11 cellular contexts compared by ENCODE assay signal in the genomic region with DNA sequence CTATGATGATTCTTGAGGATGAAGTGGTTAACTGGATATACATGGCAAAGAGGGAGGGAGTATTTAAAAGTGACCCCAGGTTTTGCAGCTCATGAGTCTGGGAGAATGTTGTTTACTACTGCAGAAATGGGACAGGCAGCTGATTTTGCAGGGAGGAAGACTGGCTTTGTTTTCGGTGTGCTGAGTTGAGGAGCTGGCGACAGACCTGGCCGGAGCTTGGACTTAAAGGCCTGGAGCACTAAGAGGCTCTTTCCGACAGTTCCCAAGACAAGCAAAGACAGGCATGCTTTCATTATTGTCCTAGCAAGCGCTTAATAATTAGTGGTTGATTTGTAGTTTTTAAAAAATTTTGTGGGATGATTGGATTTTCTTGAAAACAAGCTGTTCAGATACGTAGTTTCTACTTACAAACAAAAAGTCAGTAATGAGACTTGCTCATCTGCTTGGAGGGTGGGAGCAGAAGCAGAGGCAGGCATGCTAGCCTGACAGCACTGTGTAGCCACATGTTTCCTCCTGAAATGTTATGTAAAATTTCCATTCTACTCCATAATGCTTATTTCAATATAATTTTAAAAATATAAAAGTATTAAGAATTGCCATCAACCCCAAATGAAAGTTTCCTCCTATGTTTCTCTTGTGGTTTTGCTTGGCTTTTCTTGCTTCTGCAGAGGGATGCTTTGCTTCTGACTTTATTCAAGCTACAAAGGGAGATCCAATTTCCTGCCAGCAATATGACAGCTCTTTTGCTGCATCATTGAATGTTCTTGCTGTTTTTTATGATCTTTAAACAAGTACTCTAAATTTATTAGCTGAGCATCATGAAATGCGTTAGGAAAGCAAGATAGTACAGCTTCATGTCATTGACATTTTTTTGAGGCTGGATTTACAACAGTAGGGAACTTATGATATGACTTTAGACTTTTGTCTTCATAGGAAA.
DNase-seq lines count a peak whose midpoint lies in the region; ATAC-seq and TF ChIP-seq lines count a peak whose summit lies in the region.
"Had no signal": no experiment of that assay in that cellular context is flagged by ENCODE, and none has a peak within 500 bp of the region (broad histone marks: within the 10 kb centered on the region; RNA-seq: fewer than 3 reads in every experiment).

No MANE protein-coding gene starts in this region.

- H3K23me2 ChIP-seq in H9 (ENCODE audit: insufficient read length, low read depth, low read length, poor library complexity, severe bottlenecking) = no peaks in the 10 kb centered on the region

- no peak overlapping the region for H2BK20ac ChIP-seq in H9 (ENCODE audit: low read depth, low read length, poor library complexity, severe bottlenecking)

- no peak overlapping the region for H3K14ac ChIP-seq in H9 (ENCODE audit: insufficient read depth, low read length)

- H3K27me3 ChIP-seq in H9 (ENCODE audit: insufficient read depth, low read length) = no peaks in the 10 kb centered on the region
- H3K27me3 ChIP-seq: stomach had no signal

- H3K9ac ChIP-seq in H9 (ENCODE audit: extremely low read depth, insufficient read length, low read length) = no peak overlapping the region

- no peak overlapping the region for H3K23ac ChIP-seq in H9 (ENCODE audit: insufficient read length, low read depth, low read length)

- DNase-seq in AG09309 (ENCODE audit: low read depth) (peak; percentile 37), H9 (no peak), medulla oblongata (ENCODE audit: extremely low spot score) (peak; percentile 71), NCI-H2107 (lab: John Stamatoyannopoulos, UW) (no peak), cerebellar cortex (ENCODE audit: low spot score) (no peak)
- DNase-seq in effector memory CD8-positive, alpha-beta T cell = no peak
- DNase-seq: activated CD8-positive, alpha-beta memory T cell treated with anti-CD3 and anti-CD28 coated beads, Interleukin-2, amount 10 ng/mL, durations not matched to agents 7 days and 5 days; stomach had no signal

- H3K79me2 ChIP-seq in H9 (ENCODE audit: insufficient read depth, low read length) = peaks cover 45% of the 10 kb centered on the region; the same call in 1 of the 2 replicates

- TF ChIP-seq CTCF in AG09309 (IDR thresholded peaks at IDR 0.05; ENCODE audit: control insufficient read depth, insufficient read depth, low read depth, low read length, missing control alignments) (no peak), H9 (conservative IDR thresholded peaks at IDR 0.05) (no peak), brain (conservative IDR thresholded peaks at IDR 0.05) (no peak)

- no peaks in the 10 kb centered on the region for H3K27me3 Mint-ChIP-seq in H9 (ENCODE audit: low read depth)
- peaks cover 4% of the 10 kb centered on the region for H3K27me3 Mint-ChIP-seq in brain
- H3K27me3 Mint-ChIP-seq in effector memory CD8-positive, alpha-beta T cell = no peaks in the 10 kb centered on the region
- H3K27me3 Mint-ChIP-seq: activated CD8-positive, alpha-beta memory T cell treated with anti-CD3 and anti-CD28 coated beads, Interleukin-2, amount 10 ng/mL, durations not matched to agents 7 days and 5 days had no signal

- no peak overlapping the region for H3K4me3 ChIP-seq in AG09309 (ENCODE audit: control insufficient read depth, low read depth, low read length)
- H3K4me3 ChIP-seq: stomach had no signal

- ATAC-seq in HG02763 (IDR thresholded peaks at IDR 0.05; ENCODE audit: unreplicated experiment) = no peak
- ATAC-seq in effector memory CD8-positive, alpha-beta T cell (replicated peaks) = no peak
- ATAC-seq: activated CD8-positive, alpha-beta memory T cell treated with anti-CD3 and anti-CD28 coated beads, Interleukin-2, amount 10 ng/mL, durations not matched to agents 7 days and 5 days had no signal

- H4K8ac ChIP-seq in H9 (replicated peaks; ENCODE audit: insufficient read length, low read depth, low read length) = no peak overlapping the region

- no peak overlapping the region for H3K18ac ChIP-seq in H9 (ENCODE audit: insufficient read length, low read depth, low read length)

- H3K9me3 Mint-ChIP-seq in H9 (no peaks in the 10 kb centered on the region), brain (no peaks in the 10 kb centered on the region)
- H3K9me3 Mint-ChIP-seq in effector memory CD8-positive, alpha-beta T cell = no peaks in the 10 kb centered on the region
- H3K9me3 Mint-ChIP-seq: CD14-positive monocyte had no signal

- no peaks in the 10 kb centered on the region; a peak in 1 of 7 replicates for H3K36me3 Mint-ChIP-seq in H9 (ENCODE audit: insufficient read depth in 1 of 3, low read depth in 3 of 3)
- peaks cover 4% of the 10 kb centered on the region for H3K36me3 Mint-ChIP-seq in brain
- no peaks in the 10 kb centered on the region for H3K36me3 Mint-ChIP-seq in effector memory CD8-positive, alpha-beta T cell (ENCODE audit: insufficient read depth)
- H3K36me3 Mint-ChIP-seq: CD14-positive monocyte had no signal

- H4K20me1 ChIP-seq in H9 (ENCODE audit: control insufficient read depth, insufficient read depth, insufficient read length) = peaks cover 3% of the 10 kb centered on the region

- no peak overlapping the region for H3K27ac ChIP-seq in H9 (ENCODE audit: insufficient read length, low read depth, low read length)
- H3K27ac ChIP-seq: stomach had no signal

- no peak overlapping the region for H2BK15ac ChIP-seq in H9 (ENCODE audit: low read depth, low read length)

- H4K91ac ChIP-seq in H9 (ENCODE audit: insufficient read length, low read depth, low read length) = no peak overlapping the region

- no peak overlapping the region for H2AK5ac ChIP-seq in H9 (ENCODE audit: insufficient read length, low read length)

- H3K4me1 Mint-ChIP-seq in H9 = peaks cover 83% of the 10 kb centered on the region in 2 experiments
- H3K4me1 Mint-ChIP-seq in brain = peaks cover 75% of the 10 kb centered on the region
- H3K4me1 Mint-ChIP-seq in effector memory CD8-positive, alpha-beta T cell (ENCODE audit: low read depth in 2 of 2) = peaks cover 6 to 20% of the 10 kb centered on the region in 2 donors
- H3K4me1 Mint-ChIP-seq: CD14-positive monocyte had no signal

- H3K4me1 ChIP-seq in H9 (ENCODE audit: insufficient read depth, low read length) = peaks cover 27% of the 10 kb centered on the region

- H3K9me3 ChIP-seq in H9 (ENCODE audit: control insufficient read depth, low read depth, low read length) = no peaks in the 10 kb centered on the region
- H3K9me3 ChIP-seq: stomach had no signal

- no peak overlapping the region for H2BK5ac ChIP-seq in H9 (ENCODE audit: insufficient read length, low read length)

- H3K4me3 Mint-ChIP-seq in H9 (no peak overlapping the region), brain (peak overlapping the region in 4 of 5 experiments; percentile 49 to 61 (median 50))
- no peak overlapping the region for H3K4me3 Mint-ChIP-seq in effector memory CD8-positive, alpha-beta T cell
- H3K4me3 Mint-ChIP-seq: activated CD8-positive, alpha-beta memory T cell treated with anti-CD3 and anti-CD28 coated beads, Interleukin-2, amount 10 ng/mL, durations not matched to agents 7 days and 5 days; CD14-positive monocyte had no signal

- no peak overlapping the region for H3K56ac ChIP-seq in H9 (ENCODE audit: insufficient read length, low read depth, low read length)

- H3K4ac ChIP-seq in H9 (ENCODE audit: low read depth, low read length) = no peak overlapping the region

- no peak overlapping the region for H3K4me2 ChIP-seq in H9 (ENCODE audit: insufficient read depth, insufficient read length, low read length)

- WGBS in H9 (ENCODE audit: extremely low coverage, insufficient read length, low lambda C conversion rate) = no CpG with 5 or more reads among the region's 7 CpGs

- H3T11ph ChIP-seq in H9 (ENCODE audit: low read length) = no peak overlapping the region

- H2BK120ac ChIP-seq in H9 (ENCODE audit: low read depth, low read length, poor library complexity, severe bottlenecking) = no peak overlapping the region

- no peak overlapping the region for H2BK12ac ChIP-seq in H9 (ENCODE audit: insufficient read length, low read depth, low read length)

- peak overlapping the region in 2 of 3 experiments; percentile 5 to 68; a peak in 5 of 7 replicates for H3K27ac Mint-ChIP-seq in H9
- peak overlapping the region in 4 of 5 experiments; percentile 12 to 64 (median 38) for H3K27ac Mint-ChIP-seq in brain
- H3K27ac Mint-ChIP-seq in effector memory CD8-positive, alpha-beta T cell = no peak overlapping the region
- H3K27ac Mint-ChIP-seq: activated CD8-positive, alpha-beta memory T cell treated with anti-CD3 and anti-CD28 coated beads, Interleukin-2, amount 10 ng/mL, durations not matched to agents 7 days and 5 days; CD14-positive monocyte had no signal

- H2AFZ ChIP-seq in H9 (ENCODE audit: low read length) = no peak overlapping the region

- no peak overlapping the region for H4K5ac ChIP-seq in H9 (ENCODE audit: insufficient read length, low read depth, low read length)

- H3K79me1 ChIP-seq in H9 (ENCODE audit: insufficient read depth, low read depth, low read length, poor library complexity, severe bottlenecking) = peaks cover 4% of the 10 kb centered on the region

Comparison
In these comparisons a context has a peak if more than half of its experiments do, and no peak if none do; other contexts are left out.
1. DNase-seq: peak in AG09309 (single experiment) and medulla oblongata (single experiment); none in H9 (single experiment), NCI-H2107 (single experiment), cerebellar cortex (single experiment) and effector memory CD8-positive, alpha-beta T cell (0 of 3).
2. H3K27ac Mint-ChIP-seq: peak in H9 (2 of 3) and brain (4 of 5); none in effector memory CD8-positive, alpha-beta T cell (0 of 2).
3. H3K4me3 Mint-ChIP-seq: peak in brain (4 of 5); none in H9 (0 of 2) and effector memory CD8-positive, alpha-beta T cell (0 of 2).